ENCODE assay signal across 10 cellular contexts in the genomic region with DNA sequence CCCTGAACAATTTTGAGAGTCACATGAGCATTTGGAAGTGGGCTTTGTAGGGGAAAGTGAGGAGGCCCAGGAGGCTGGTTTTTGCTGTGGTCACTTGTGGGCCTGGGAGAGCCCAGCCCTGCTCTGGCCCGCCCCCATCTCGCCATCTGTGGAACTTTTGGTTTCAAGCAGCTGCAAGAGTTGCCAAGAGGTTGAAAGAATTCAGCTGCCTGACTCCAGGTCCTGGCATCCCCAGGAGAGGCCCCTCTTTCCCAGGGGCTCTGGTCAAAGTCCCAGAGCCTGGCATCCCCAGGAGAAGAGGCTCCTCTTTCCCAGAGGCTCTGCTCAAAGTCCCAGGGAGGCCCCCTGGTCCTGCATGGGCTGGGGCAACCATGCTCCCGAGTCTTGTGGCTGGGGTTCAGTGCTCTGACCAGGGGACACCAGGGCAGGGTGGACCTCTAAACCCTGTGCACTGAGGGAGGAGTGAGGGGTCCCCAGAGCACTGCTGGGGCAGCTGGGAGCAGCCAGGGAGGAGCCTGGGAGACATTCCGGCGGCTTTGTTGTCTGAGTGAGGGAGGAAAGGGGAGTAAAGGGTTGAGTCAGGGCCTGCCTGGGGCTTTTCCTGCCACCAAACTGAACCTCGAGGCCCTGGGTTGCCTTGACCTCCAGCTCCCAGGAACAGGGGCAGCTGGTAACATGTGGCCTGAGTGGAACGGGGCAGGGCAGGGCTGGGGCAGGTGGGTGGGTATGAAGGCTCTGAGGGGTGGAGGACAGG. TPM values are rescaled to one million over a fixed set of nuclear protein-coding genes. Genes with fewer than 3 reads are reported as not detected.
DNase-seq lines count a peak whose midpoint lies in the region; ATAC-seq and TF ChIP-seq lines count a peak whose summit lies in the region.
"Had no signal": no experiment of that assay in that cellular context is flagged by ENCODE, and none has a peak within 500 bp of the region (broad histone marks: within the 10 kb centered on the region; RNA-seq: fewer than 3 reads in every experiment).

No MANE protein-coding gene starts in this region.

- H3K27ac ChIP-seq in heart left ventricle (no peak overlapping the region), sigmoid colon (no peak overlapping the region)
- H3K27ac ChIP-seq: neutrophil had no signal

- WGBS in heart left ventricle, 4 donors, result 57 to 65% (median 64%) methylated on average over 5 to 7 of the region's 7 CpGs
- 64 to 67% methylated on average over 7 of the region's 7 CpGs for WGBS in sigmoid colon, 2 donors

- POLR2A ChIA-PET in BJ (lab: Charles Lee), result no interaction called here

- H3K4me3 ChIP-seq in BJ (ENCODE audit: low read depth, low read length) (no peak overlapping the region), heart left ventricle (no peak overlapping the region), sigmoid colon (no peak overlapping the region)

- DNase-seq in BJ (ENCODE audit: low read depth), result peak; percentile 28
- peak in 3 of 5 donors; percentile 45 to 70 (median 63) for DNase-seq in heart left ventricle
- no peak for DNase-seq in NCI-H345 treated with DMSO at 0.1 percent for 48 hours (lab: John Stamatoyannopoulos, UW; ENCODE audit: unreplicated experiment)
- DNase-seq in Ammon's horn (ENCODE audit: low spot score), result no peak
- no peak for DNase-seq in stimulated activated naive CD8-positive, alpha-beta T cell treated with anti-CD3 and anti-CD28 coated beads, Interleukin-15, Interleukin-2, amounts not matched to agents 100 U/mL and 50 U/mL, for 24 hours
- no peak for DNase-seq in sigmoid colon
- DNase-seq: T-helper 9 cell had no signal

- H3K4me1 ChIP-seq in heart left ventricle, result peaks cover 0 to 11% (median 3%) of the 10 kb centered on the region in 12 donors
- H3K4me1 ChIP-seq in sigmoid colon, result peaks cover 0 to 4% (median 2%) of the 10 kb centered on the region in 4 donors

- H3K9me3 ChIP-seq in heart left ventricle (no peaks in the 10 kb centered on the region), sigmoid colon (no peaks in the 10 kb centered on the region)
- H3K9me3 ChIP-seq: neutrophil had no signal

- TF ChIP-seq POLR2A in heart left ventricle (IDR thresholded peaks at IDR 0.05), result no peak
- no peak for TF ChIP-seq POLR2A in sigmoid colon (IDR thresholded peaks at IDR 0.05)

- CTCF ChIA-PET in BJ (lab: Yijun Ruan, JAX), result interaction anchor here (0.6 to 2.1 kb wide), 7 partner anchors 11 to 357 kb away, joined by 3 to 6 read pairs (median 4); no protein-coding TSS in a partner anchor

- TF ChIP-seq CTCF in BJ (IDR thresholded peaks at IDR 0.05; ENCODE audit: insufficient read depth, low read depth, low read length) (peak; percentile 38; the same call in 1 of the 2 replicates), heart left ventricle (IDR thresholded peaks at IDR 0.05) (no peak), sigmoid colon (IDR thresholded peaks at IDR 0.05) (no peak)

- no peak for TF ChIP-seq EP300 in sigmoid colon (IDR thresholded peaks at IDR 0.05)

- intact Hi-C loops in heart left ventricle (cut with DNase I) (no loop called here), sigmoid colon (cut with DNase I) (no loop called here)

- H3K36me3 ChIP-seq in BJ (ENCODE audit: control insufficient read depth, insufficient read depth, low read length), result no peaks in the 10 kb centered on the region
- no peaks in the 10 kb centered on the region for H3K36me3 ChIP-seq in heart left ventricle
- no peaks in the 10 kb centered on the region for H3K36me3 ChIP-seq in sigmoid colon
- H3K36me3 ChIP-seq: neutrophil had no signal

- peak; percentile 54 for ATAC-seq in GM21367 (IDR thresholded peaks at IDR 0.05; ENCODE audit: unreplicated experiment)
- ATAC-seq in HG03520 (IDR thresholded peaks at IDR 0.05; ENCODE audit: unreplicated experiment), result peak; percentile 43
- ATAC-seq in heart left ventricle, result peak in 1 of 4 donors; percentile 30
- no peak for ATAC-seq in stimulated activated naive CD8-positive, alpha-beta T cell treated with anti-CD3 and anti-CD28 coated beads, Interleukin-15, Interleukin-2, amounts not matched to agents 100 U/mL and 50 U/mL, for 24 hours

- H3K27me3 ChIP-seq in BJ (ENCODE audit: control insufficient read depth, insufficient read depth, low read length) (no peaks in the 10 kb centered on the region), heart left ventricle (no peaks in the 10 kb centered on the region), sigmoid colon (no peaks in the 10 kb centered on the region)

RNA-seq across cellular contexts. Expression of gene CSGALNACT2, which starts 27.8 kb away (rescaled TPM):
- polyA plus RNA-seq in BJ (2011; rRNA removed), result 14.1 and 24.9 TPM in 2 replicates
- 10.0 and 10.4 TPM in 2 replicates for polyA minus RNA-seq in BJ (2011; rRNA and poly(A)+ RNA removed)
- total RNA-seq in heart left ventricle, result 10 to 100 TPM in 3 of 9 donors, 1 to 10 TPM in 6; 6.3 to 17.7 (median 8.8) TPM
- polyA plus RNA-seq in heart left ventricle, result 10 to 100 TPM in 1 of 2 donors, 1 to 10 TPM in 1; 2.6 to 10.1 TPM
- total RNA-seq in sigmoid colon, result 10 to 100 TPM; 25.0 to 37.1 (median 30.9) TPM
- polyA plus RNA-seq in sigmoid colon, result 1 to 10 TPM; 3.2 to 6.9 (median 6.0) TPM

RNA-seq across cellular contexts. Expression of gene RET, which starts 33.6 kb away (rescaled TPM):
- polyA plus RNA-seq in BJ (2011; rRNA removed) (0.28 and 0.29 TPM in 2 replicates), heart left ventricle (under 1 TPM; 0.29 to 0.84 TPM), sigmoid colon (1 to 10 TPM in 1 of 3 donors, not detected in 2; 3.4 TPM)
- polyA minus RNA-seq in BJ (2011; rRNA and poly(A)+ RNA removed), result 0.10 and 0.38 TPM in 2 replicates
- total RNA-seq in heart left ventricle (1 to 10 TPM in 4 of 9 donors, under 1 TPM in 5; 0.12 to 3.3 (median 0.66) TPM), sigmoid colon (1 to 10 TPM; 1.8 to 6.5 (median 4.6) TPM)

Comparison
In these comparisons a context has a peak if more than half of its experiments do, and no peak if none do; other contexts are left out.
1. DNase-seq: peak in BJ (single experiment) and heart left ventricle (3 of 5); none in NCI-H345 treated with DMSO at 0.1 percent for 48 hours (single experiment), Ammon's horn (single experiment), stimulated activated naive CD8-positive, alpha-beta T cell treated with anti-CD3 and anti-CD28 coated beads, Interleukin-15, Interleukin-2, amounts not matched to agents 100 U/mL and 50 U/mL, for 24 hours (single experiment) and sigmoid colon (single experiment).